23 cellular contexts compared by ENCODE assay signal in genomic region chr20:36102306-36102705, GRCh38. TPM values are rescaled to one million over a fixed set of nuclear protein-coding genes. Genes with fewer than 3 reads are reported as not detected.
"Had no signal": no experiment of that assay in that cellular context is flagged by ENCODE, and none has a peak within 500 bp of the region (broad histone marks: within the 10 kb centered on the region; RNA-seq: fewer than 3 reads in every experiment).

No MANE protein-coding gene starts in this region.

- H3K4me1 Mint-ChIP-seq: activated naive CD4-positive, alpha-beta T cell treated with anti-CD3 and anti-CD28 coated beads, Interleukin-2, amount 50 U/mL, for 24 hours had no signal

- H3K9me3 Mint-ChIP-seq: activated naive CD4-positive, alpha-beta T cell treated with anti-CD3 and anti-CD28 coated beads, Interleukin-2, amount 50 U/mL, for 24 hours; WTC11 had no signal

- H3K27me3 Mint-ChIP-seq: activated naive CD4-positive, alpha-beta T cell treated with anti-CD3 and anti-CD28 coated beads, Interleukin-2, amount 50 U/mL, for 24 hours had no signal

- ATAC-seq: activated CD8-positive, alpha-beta T cell treated with anti-CD3 and anti-CD28 coated beads, Interleukin-2, amount 10 ng/mL, durations not matched to agents 7 days and 5 days; WTC11 had no signal

- H3K4me3 Mint-ChIP-seq: activated CD8-positive, alpha-beta T cell treated with anti-CD3 and anti-CD28 coated beads, Interleukin-2, amount 10 ng/mL, durations not matched to agents 7 days and 5 days; activated naive CD4-positive, alpha-beta T cell treated with anti-CD3 and anti-CD28 coated beads, Interleukin-2, amount 50 U/mL, for 24 hours; WTC11 had no signal

- FAIRE-seq: endothelial cell of umbilical vein, TTC549 had no signal

- H3K27me3 ChIP-seq: adrenal gland, esophagus squamous epithelium, testis had no signal

- H3K4me3 ChIP-seq: adrenal gland, coronary artery, esophagus squamous epithelium, skin epidermis, testis had no signal

- H3K27ac ChIP-seq: adrenal gland had no signal

- DNase-seq: activated CD4-positive, alpha-beta T cell treated with anti-CD3 and anti-CD28 coated beads for 4 hours; activated CD8-positive, alpha-beta memory T cell treated with anti-CD3 and anti-CD28 coated beads, Interleukin-2, amount 50 U/mL, for 4 hours; activated CD8-positive, alpha-beta T cell treated with anti-CD3 and anti-CD28 coated beads, Interleukin-2, amount 10 ng/mL, durations not matched to agents 7 days and 5 days; activated effector memory CD4-positive, alpha-beta T cell treated with anti-CD3 and anti-CD28 coated beads, Interleukin-2, amount 50 U/mL, for 16 hours; activated T-cell treated with anti-CD3 and anti-CD28 coated beads, Interleukin-2, amount 50 U/mL, for 48 hours; effector CD4-positive, alpha-beta T cell; esophagus squamous epithelium; hippocampal formation; kidney glomerular epithelial cell; retina; stimulated activated CD4-positive, alpha-beta T cell treated with anti-CD3 and anti-CD28 coated beads, Interleukin-15, amount 100 ng/mL, for 24 hours; stimulated activated CD4-positive, alpha-beta T cell treated with anti-CD3 and anti-CD28 coated beads, Interleukin-4, amount 100 ng/mL, for 24 hours; stimulated activated naive CD4-positive, alpha-beta T cell; SW 1271 had no signal

- H3K36me3 Mint-ChIP-seq: activated naive CD4-positive, alpha-beta T cell treated with anti-CD3 and anti-CD28 coated beads, Interleukin-2, amount 50 U/mL, for 24 hours; WTC11 had no signal

- H3K36me3 ChIP-seq: adrenal gland, esophagus squamous epithelium had no signal

- H3K27ac Mint-ChIP-seq: activated CD8-positive, alpha-beta T cell treated with anti-CD3 and anti-CD28 coated beads, Interleukin-2, amount 10 ng/mL, durations not matched to agents 7 days and 5 days; WTC11 had no signal

- H3K9me3 ChIP-seq: adrenal gland, esophagus squamous epithelium, testis had no signal

RNA-seq across cellular contexts. Expression of gene EPB41L1, which starts 52.2 kb away (rescaled TPM):
- total RNA-seq: activated CD8-positive, alpha-beta T cell treated with anti-CD3 and anti-CD28 coated beads, Interleukin-2, amount 10 ng/mL, durations not matched to agents 7 days and 5 days; T-helper 2 cell treated with Interferon-gamma antibody and Interleukin-4, amounts not matched to agents 100 ng/mL and 5 ng/mL, for 36 hours had no signal
